Comparison of ENCODE assay signal across 12 cellular contexts in the genomic region with DNA sequence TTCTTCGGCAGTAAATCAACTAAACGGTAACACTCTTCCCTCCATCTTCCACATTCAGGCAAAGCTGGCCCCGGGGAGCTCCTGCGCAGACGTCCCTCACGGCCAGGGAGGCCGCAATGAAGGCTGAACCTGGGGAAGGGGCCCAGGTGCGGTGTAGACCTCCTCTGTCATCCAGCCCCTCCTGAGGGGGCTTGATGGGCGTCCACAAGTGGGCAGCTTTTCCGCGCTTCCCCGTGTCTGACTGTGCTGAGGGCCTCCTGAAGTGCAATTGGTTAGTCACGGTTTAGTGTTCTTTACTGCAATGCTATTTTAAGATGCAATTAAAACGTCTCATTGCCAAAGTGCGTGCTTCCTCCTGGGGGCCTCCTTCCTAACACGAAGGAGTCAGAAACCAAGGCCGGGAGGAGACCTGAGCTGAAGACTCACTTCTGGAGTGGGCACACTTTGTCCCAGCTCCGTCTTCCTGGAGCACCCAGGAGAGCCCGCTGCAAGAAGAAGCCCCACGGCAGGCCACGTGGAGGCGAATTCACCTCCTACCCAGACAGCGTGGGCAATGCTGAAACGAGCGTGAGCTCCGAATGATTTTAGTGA.
A peak's percentile ranks its signal among the peaks of the same experiment; 100 is the strongest.
DNase-seq lines count a peak whose midpoint lies in the region; ATAC-seq lines count a peak whose summit lies in the region.
"Had no signal": no experiment of that assay in that cellular context is flagged by ENCODE, and none has a peak within 500 bp of the region (broad histone marks: within the 10 kb centered on the region; RNA-seq: fewer than 3 reads in every experiment).

No MANE protein-coding gene starts in this region.

- no peak overlapping the region for H3K4me2 ChIP-seq in neuronal stem cell (ENCODE audit: insufficient read depth, low read length, poor library complexity, severe bottlenecking)

- H3K27ac ChIP-seq in angular gyrus (ENCODE audit: low read depth, low read length) (peak overlapping the region; percentile 55), neuronal stem cell (replicated peaks; ENCODE audit: low read length) (no peak overlapping the region)
- H3K27ac ChIP-seq: adrenal gland had no signal

- no peak overlapping the region for H3K23ac ChIP-seq in neuronal stem cell (ENCODE audit: low read depth, low read length, poor library complexity)

- H2BK5ac ChIP-seq in neuronal stem cell (ENCODE audit: low read length), result no peak overlapping the region

- H2BK12ac ChIP-seq in neuronal stem cell (ENCODE audit: low read length), result no peak overlapping the region

- peaks cover 0 to 2% of the 10 kb centered on the region in 2 donors for H3K4me1 ChIP-seq in neuronal stem cell (ENCODE audit: control insufficient read depth in 2 of 2, insufficient read depth in 1 of 2, low read depth in 1 of 2, low read length in 2 of 2)
- H3K4me1 ChIP-seq: adrenal gland had no signal

- no peaks in the 10 kb centered on the region for H3K9me3 ChIP-seq in neuronal stem cell (replicated peaks in 1 of 2; ENCODE audit: control insufficient read depth in 2 of 2, insufficient read depth in 1 of 2, low read depth in 1 of 2, low read length in 2 of 2)
- H3K9me3 ChIP-seq: adrenal gland had no signal

- no peak overlapping the region for H3K9ac ChIP-seq in neuronal stem cell (ENCODE audit: low read depth, low read length, poor library complexity)

- no peak overlapping the region for H4K8ac ChIP-seq in neuronal stem cell (ENCODE audit: low read depth, low read length)

- in situ Hi-C loops in KBM-7 (cut with MboI; ENCODE audit: low pct_unique_long_range_greater_than_20kb, low sequenced_read_pairs), result no loop called here

- peak overlapping the region; percentile 9 for H2AK5ac ChIP-seq in neuronal stem cell (ENCODE audit: low read depth, low read length)

- no peak overlapping the region for H2AFZ ChIP-seq in neuronal stem cell (ENCODE audit: low read length)

- H4K91ac ChIP-seq in neuronal stem cell (ENCODE audit: low read depth, low read length, poor library complexity), result no peak overlapping the region

- no CpG with 5 or more reads among the region's 26 CpGs for WGBS in neuronal stem cell (ENCODE audit: extremely low coverage in 2 of 2, insufficient read length in 2 of 2, insufficient replicate concordance in 1 of 2), 2 donors

- H3K4me3 ChIP-seq in neuronal stem cell (ENCODE audit: low read length in 2 of 2), result no peak overlapping the region
- H3K4me3 ChIP-seq: adrenal gland had no signal

- no peak for ATAC-seq in GM21390 (IDR thresholded peaks at IDR 0.05; ENCODE audit: unreplicated experiment)
- ATAC-seq in HG03521 (IDR thresholded peaks at IDR 0.05; ENCODE audit: unreplicated experiment), result no peak

- DNase-seq in EH (ENCODE audit: low read depth) (peak; percentile 90), KBM-7 (peak; percentile 83), neuronal stem cell (ENCODE audit: low spot score) (no peak), LoVo (ENCODE audit: low spot score) (no peak), medulla oblongata (ENCODE audit: extremely low spot score) (no peak)
- DNase-seq: KG1; SHP77; stimulated activated CD4-positive, alpha-beta T cell treated with anti-CD3 and anti-CD28 coated beads, Interleukin-2, amount 100 ng/mL, for 48 hours had no signal

- H3K27me3 ChIP-seq in neuronal stem cell (ENCODE audit: control insufficient read depth in 3 of 3, insufficient read depth in 3 of 3, low read depth in 1 of 3, low read length in 3 of 3), result no peaks in the 10 kb centered on the region
- H3K27me3 ChIP-seq: adrenal gland had no signal

- no peak overlapping the region for H3K14ac ChIP-seq in neuronal stem cell (ENCODE audit: low read length)

- H3K36me3 ChIP-seq in neuronal stem cell (replicated peaks in 1 of 2; ENCODE audit: control insufficient read depth in 2 of 2, insufficient read depth in 2 of 2, low read length in 2 of 2), result no peaks in the 10 kb centered on the region
- H3K36me3 ChIP-seq: adrenal gland had no signal

- H3K79me1 ChIP-seq in neuronal stem cell (ENCODE audit: low read depth, low read length), result peaks cover 2% of the 10 kb centered on the region

- no peak overlapping the region for H2BK120ac ChIP-seq in neuronal stem cell (ENCODE audit: low read depth, low read length)

- no peak overlapping the region for H3K4ac ChIP-seq in neuronal stem cell (ENCODE audit: low read length)

- H2BK15ac ChIP-seq in neuronal stem cell (ENCODE audit: low read length), result no peak overlapping the region

- no peak overlapping the region for H3K18ac ChIP-seq in neuronal stem cell (ENCODE audit: low read length)

Comparison
In these comparisons a context has a peak if more than half of its experiments do, and no peak if none do; other contexts are left out.
1. DNase-seq: peak in EH (single experiment) and KBM-7 (single experiment); none in neuronal stem cell (single experiment), LoVo (single experiment) and medulla oblongata (single experiment).